Comparison of ENCODE assay signal across 9 cellular contexts in the genomic region with DNA sequence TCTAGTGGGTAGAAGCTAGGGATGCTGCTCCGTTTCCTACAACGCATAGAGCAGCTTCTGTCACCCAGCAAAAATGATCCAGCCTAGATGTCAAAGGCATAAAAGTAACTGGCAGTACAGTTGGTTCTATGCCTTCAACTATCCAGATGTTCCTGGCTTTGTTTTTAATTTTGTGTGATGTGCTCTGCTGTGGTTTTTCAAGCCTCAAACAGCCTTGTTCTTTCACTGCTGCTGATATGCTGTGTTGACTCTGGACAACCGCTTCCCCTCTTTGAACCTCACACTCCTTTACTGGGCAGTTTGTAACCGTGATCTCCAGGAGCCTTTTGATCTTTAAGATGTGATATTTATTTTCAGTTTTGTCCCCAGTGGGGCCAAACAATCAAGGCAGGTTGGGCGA.
"Had no signal": no experiment of that assay in that cellular context is flagged by ENCODE, and none has a peak within 500 bp of the region (broad histone marks: within the 10 kb centered on the region; RNA-seq: fewer than 3 reads in every experiment).

No MANE protein-coding gene starts in this region.

- DNase-seq: H9, HCEC 1CT, HFFc6, KG1 had no signal

- H3K4me3 ChIP-seq: GM23338, K562 had no signal

- H3K4me3 Mint-ChIP-seq: GM23338, H9, HFFc6 had no signal

- H3K36me3 Mint-ChIP-seq: IgD-negative memory B cell had no signal

- H3K4me2 ChIP-seq: GM23338 had no signal

- H3K27ac ChIP-seq: HL-60 had no signal

- H3K27ac Mint-ChIP-seq: GM23338, H9, HFFc6, IgD-negative memory B cell had no signal

- H2AFZ ChIP-seq: GM23338 had no signal

- ATAC-seq: GM23338, HepG2, K562 had no signal

- H3K9me3 Mint-ChIP-seq: GM23338 had no signal
